ENCODE assay signal across 8 cellular contexts in the genomic region with DNA sequence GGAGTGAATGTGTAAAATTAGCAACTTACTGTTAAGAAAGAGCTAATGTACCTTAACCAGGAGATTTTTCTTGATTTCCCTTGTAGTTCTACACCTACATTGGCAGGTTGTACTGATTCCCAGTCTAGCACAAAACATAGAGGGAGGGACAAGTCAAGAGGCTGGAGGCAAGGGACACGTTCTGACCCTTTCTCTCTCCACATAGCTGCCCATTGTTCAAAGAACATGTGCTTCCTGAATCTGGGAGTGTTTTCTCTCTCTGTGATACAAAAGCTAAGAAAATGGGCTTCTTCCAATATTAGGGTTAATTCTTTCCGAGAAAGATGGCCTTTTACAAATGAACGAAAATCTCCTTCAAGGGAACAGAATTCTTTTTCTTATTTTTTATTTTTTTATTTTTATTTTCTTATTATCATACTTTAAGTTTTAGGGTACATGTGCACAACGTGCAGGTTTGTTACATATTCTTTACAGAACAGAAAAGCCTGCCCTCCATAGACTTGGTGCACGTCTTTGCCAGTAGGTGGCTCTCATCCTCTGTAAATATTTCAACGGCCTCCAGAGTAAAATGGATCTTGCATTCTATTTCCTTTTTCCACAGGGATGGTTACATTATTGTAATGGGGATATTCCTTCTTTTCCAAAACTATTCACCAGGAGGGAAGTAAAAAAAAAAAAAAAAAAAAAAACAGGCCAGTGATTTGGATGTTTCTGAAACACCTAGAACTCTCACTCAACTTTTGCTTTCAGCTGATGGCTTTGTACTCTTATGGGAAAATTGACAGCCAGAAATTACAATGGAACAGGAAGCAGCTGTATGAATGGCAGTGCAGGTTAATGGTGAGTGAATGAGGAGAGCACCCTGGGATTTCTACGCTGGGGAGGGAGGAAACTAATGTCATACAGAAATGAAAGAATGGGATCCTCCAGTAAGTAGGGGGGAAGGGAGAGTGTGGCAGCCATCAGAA. TPM values are rescaled to one million over a fixed set of nuclear protein-coding genes. Genes with fewer than 3 reads are reported as not detected.
DNase-seq lines count a peak whose midpoint lies in the region; FAIRE-seq and TF ChIP-seq lines count a peak whose summit lies in the region.

No MANE protein-coding gene starts in this region.

- intact Hi-C loops in uterus (cut with DNase I; ENCODE audit: low total_unique reads): no loop called here

- no peak overlapping the region for H3K27ac ChIP-seq in uterus

- TF ChIP-seq CTCF in uterus (IDR thresholded peaks at IDR 0.05): peak; percentile 39 to 62 (median 52)

- no peak for TF ChIP-seq POLR2A in uterus (IDR thresholded peaks at IDR 0.05)

- H3K9me3 ChIP-seq in uterus: no peaks in the 10 kb centered on the region

- H3K27me3 ChIP-seq in uterus: no peaks in the 10 kb centered on the region

- no peaks in the 10 kb centered on the region for H3K36me3 ChIP-seq in uterus

- H3K4me3 ChIP-seq in uterus: no peak overlapping the region

- peak; percentile 89 for FAIRE-seq in GM19239 (lab: Jason Lieb, UNC)

- H3K4me1 ChIP-seq in uterus: no peaks in the 10 kb centered on the region

- peak; percentile 67 for DNase-seq in DMS 273 (lab: John Stamatoyannopoulos, UW; ENCODE audit: unreplicated experiment)
- DNase-seq in GM19239 (ENCODE audit: insufficient read length, low spot score): peak; percentile 9
- peak; percentile 64 for DNase-seq in HT-29 (ENCODE audit: low spot score)
- DNase-seq in RKO (ENCODE audit: low spot score): peak; percentile 84
- peak; percentile 51 for DNase-seq in dedifferentiated amniotic fluid mesenchymal stem cell (ENCODE audit: extremely low spot score)
- DNase-seq in medulla oblongata (ENCODE audit: extremely low spot score): peak; percentile 71
- peak; percentile 17 to 29 for DNase-seq in uterus
- no peak for DNase-seq in activated effector memory CD4-positive, alpha-beta T cell treated with Interleukin-2 at 50 U/mL for 16 hours

RNA-seq across cellular contexts. Expression of gene IFNA5, which starts 13.1 kb away (rescaled TPM):
- not detected in 2 replicates for total RNA-seq in HT-29 (2014; rRNA removed; shearing (Covaris generic))
- under 1 TPM in 1 of 4 donors, not detected in 3; 0.91 TPM for total RNA-seq in uterus

RNA-seq across cellular contexts. Expression of gene KLHL9, which starts 17.0 kb away (rescaled TPM):
- total RNA-seq in HT-29 (2014; rRNA removed; shearing (Covaris generic)): 8.8 and 10.0 TPM in 2 replicates
- total RNA-seq in uterus: 10 to 100 TPM; 24.7 to 88.5 (median 29.9) TPM

RNA-seq across cellular contexts. Expression of gene IFNA6, which starts 32.4 kb away (rescaled TPM):
- total RNA-seq in HT-29 (2014; rRNA removed; shearing (Covaris generic)): not detected in 2 replicates
- total RNA-seq in uterus: not detected

RNA-seq across cellular contexts. Expression of gene IFNA13, which starts 49.6 kb away (rescaled TPM):
- total RNA-seq in HT-29 (2014; rRNA removed; shearing (Covaris generic)): not detected in 2 replicates
- total RNA-seq in uterus: not detected
